ENCODE assay signal across 8 cellular contexts in the genomic region with DNA sequence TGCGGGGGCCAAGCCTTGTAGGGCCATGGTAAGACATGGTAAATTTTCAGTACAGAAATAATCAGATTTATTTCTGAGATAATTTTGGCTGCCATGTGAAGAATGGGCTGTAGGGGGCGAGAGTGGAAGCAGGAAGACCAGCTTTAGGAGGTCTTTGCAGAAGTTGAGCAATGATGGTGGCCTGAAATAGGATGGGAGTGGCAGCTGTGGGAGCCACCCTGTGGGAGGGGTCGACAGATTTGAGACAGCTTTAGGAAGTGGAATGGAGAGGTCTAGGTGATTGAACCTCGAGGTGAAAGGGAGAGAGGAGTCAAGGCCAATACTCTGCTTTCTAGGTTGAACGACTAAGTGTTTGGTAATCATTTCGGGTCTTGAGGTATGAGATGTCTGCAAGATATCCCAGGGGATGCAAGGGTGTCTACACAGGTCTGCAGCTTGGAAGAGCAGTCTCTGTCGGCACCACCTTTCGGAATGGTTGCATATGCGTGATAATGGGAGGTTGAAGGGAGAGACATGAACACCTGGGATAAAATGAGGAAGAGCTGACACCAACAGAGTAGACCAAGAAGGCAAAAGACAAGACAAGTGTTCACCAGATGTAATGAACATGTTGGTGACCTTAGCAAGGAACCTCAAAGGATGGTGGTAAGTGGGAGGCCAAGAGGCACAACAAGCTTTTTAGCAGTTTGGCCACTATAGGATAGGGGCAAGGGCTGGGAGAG. TPM values are rescaled to one million over a fixed set of nuclear protein-coding genes. Genes with fewer than 3 reads are reported as not detected.
DNase-seq lines count a peak whose midpoint lies in the region; ATAC-seq and TF ChIP-seq lines count a peak whose summit lies in the region.

No MANE protein-coding gene starts in this region.

- H3K36me3 ChIP-seq in SK-N-SH (replicated peaks in 1 of 2; ENCODE audit: control insufficient read depth in 1 of 2, insufficient read depth in 2 of 2, low read length in 1 of 2) (peaks cover 12 to 21% of the 10 kb centered on the region in 2 experiments), body of pancreas (replicated peaks in 1 of 2; ENCODE audit: insufficient read depth in 1 of 2, low read depth in 2 of 2) (peaks cover 8 to 12% of the 10 kb centered on the region in 2 donors), lower lobe of right lung (peaks cover 25% of the 10 kb centered on the region)

- DNase-seq in NCI-H2029 (lab: John Stamatoyannopoulos, UW) (peak; percentile 14), NCI-H2029 treated with DMSO at 0.1 percent for 48 hours (lab: John Stamatoyannopoulos, UW) (no peak), SK-N-SH (peak; percentile 76), body of pancreas (peak in 2 of 4 donors; percentile 49 to 50), lower lobe of right lung (peak; percentile 45), omental fat pad (ENCODE audit: low spot score) (no peak)
- DNase-seq in Jurkat, Clone E6-1 (ENCODE audit: low read depth, low spot score) = peak; percentile 88

- H3K79me2 ChIP-seq in SK-N-SH (ENCODE audit: insufficient read depth) = peaks cover 2% of the 10 kb centered on the region

- POLR2A ChIA-PET in SK-N-SH (lab: Yijun Ruan, JAX) = interaction anchor here (1.0 to 2.6 kb wide), 3 partner anchors 14 to 18 kb away, joined by 3 to 9 read pairs (median 4); no protein-coding TSS in a partner anchor

- ATAC-seq in body of pancreas (no peak), lower lobe of right lung (no peak), HG03442 (IDR thresholded peaks at IDR 0.05; ENCODE audit: unreplicated experiment) (no peak), omental fat pad (ENCODE audit: low FRiP score) (no peak)

- CTCF ChIA-PET in SK-N-SH (lab: Yijun Ruan, JAX) = interaction anchor here (0.6 to 6.6 kb wide), 17 partner anchors 8 to 168 kb away, joined by 3 to 61 read pairs (median 4); partner anchors contain the start of genes GRN, TMUB2 and UBTF

- no peak for TF ChIP-seq POLR2A in body of pancreas (IDR thresholded peaks at IDR 0.05)

- TF ChIP-seq EP300 in SK-N-SH (IDR thresholded peaks at IDR 0.05; ENCODE audit: borderline replicate concordance in 1 of 2, low read depth in 1 of 2, low read length in 1 of 2) = no peak

- H3K4me1 ChIP-seq in SK-N-SH (ENCODE audit: control insufficient read depth in 1 of 2, insufficient read depth in 2 of 2, low read depth in 1 of 2, low read length in 1 of 2) (peaks cover 12% of the 10 kb centered on the region in 2 experiments), body of pancreas (peaks cover 6% of the 10 kb centered on the region), lower lobe of right lung (peaks cover 23% of the 10 kb centered on the region)

- intact Hi-C loops in body of pancreas (cut with DNase I) = no loop called here
- intact Hi-C loops in lower lobe of right lung (cut with DNase I) = no loop called here

- H2AFZ ChIP-seq in SK-N-SH (ENCODE audit: low read depth) = no peak overlapping the region

- H3K9ac ChIP-seq in SK-N-SH = no peak overlapping the region

- H3K4me2 ChIP-seq in SK-N-SH = peak overlapping the region; percentile 4; the same call in 1 of the 2 replicates

- no peak overlapping the region for H3K4me3 ChIP-seq in Jurkat, Clone E6-1 (ENCODE audit: low read length)
- no peak overlapping the region; a peak in 1 of 4 replicates for H3K4me3 ChIP-seq in SK-N-SH (ENCODE audit: low read depth in 2 of 2, low read length in 1 of 2)
- no peak overlapping the region for H3K4me3 ChIP-seq in body of pancreas
- no peak overlapping the region for H3K4me3 ChIP-seq in lower lobe of right lung

- TF ChIP-seq CTCF in SK-N-SH (IDR thresholded peaks at IDR 0.05) = peak; percentile 78
- TF ChIP-seq CTCF in body of pancreas (IDR thresholded peaks at IDR 0.05) = peak; percentile 33 to 76 (median 56)
- peak; percentile 63 for TF ChIP-seq CTCF in lower lobe of right lung (IDR thresholded peaks at IDR 0.05)
- TF ChIP-seq CTCF in omental fat pad (IDR thresholded peaks at IDR 0.05) = peak in 1 of 3 donors; percentile 41

- H3K9me3 ChIP-seq in SK-N-SH (no peaks in the 10 kb centered on the region), body of pancreas (no peaks in the 10 kb centered on the region), lower lobe of right lung (no peaks in the 10 kb centered on the region)

- H4K20me1 ChIP-seq in SK-N-SH (ENCODE audit: insufficient read depth) = no peaks in the 10 kb centered on the region; the same call in 1 of the 2 replicates

- peak overlapping the region; percentile 10 to 35; a peak in 2 of 4 replicates for H3K27ac ChIP-seq in SK-N-SH (ENCODE audit: low read depth in 2 of 2, low read length in 1 of 2)
- no peak overlapping the region for H3K27ac ChIP-seq in body of pancreas
- H3K27ac ChIP-seq in lower lobe of right lung = no peak overlapping the region

- TF ChIP-seq RAD21 in SK-N-SH (IDR thresholded peaks at IDR 0.05; ENCODE audit: low read length) = peak; percentile 63

- H3F3A ChIP-seq in SK-N-SH (replicated peaks; ENCODE audit: insufficient read depth) = peaks cover 42% of the 10 kb centered on the region

- H3K9me2 ChIP-seq in SK-N-SH = no peaks in the 10 kb centered on the region

- WGBS in SK-N-SH (ENCODE audit: low lambda C conversion rate) = 59% methylated on average over 9 of the region's 9 CpGs
- 46 to 48% methylated on average over 9 of the region's 9 CpGs for WGBS in body of pancreas, 2 donors

- no peaks in the 10 kb centered on the region for H3K27me3 ChIP-seq in SK-N-SH (ENCODE audit: insufficient read depth)
- H3K27me3 ChIP-seq in body of pancreas = no peaks in the 10 kb centered on the region
- no peaks in the 10 kb centered on the region for H3K27me3 ChIP-seq in lower lobe of right lung (ENCODE audit: low read depth)

TF ChIP-seq in SK-N-SH, 30 proteins besides CTCF, POLR2A, EP300 and RAD21:
- peak; percentile 12; the same call in 1 of the 2 replicates for TF ChIP-seq GATA2 (CRISPR knock-in tag; IDR thresholded peaks at IDR 0.05)
- TF ChIP-seq SIN3A (IDR thresholded peaks at IDR 0.05; ENCODE audit: borderline replicate concordance, low read depth, low read length) = no peak
- peak; percentile 41 for TF ChIP-seq SMC3 (IDR thresholded peaks at IDR 0.05; ENCODE audit: low read depth, low read length)

RNA-seq across cellular contexts. Expression of gene ATXN7L3, which starts 4.2 kb away (rescaled TPM):
- polyA plus RNA-seq in Jurkat, Clone E6-1 (2012; ENCODE audit: insufficient read depth, insufficient read length) = 69.5 TPM
- polyA plus RNA-seq in SK-N-SH (2012; rRNA removed) = 47.7 and 57.9 TPM in 2 replicates
- 40.2 and 42.2 TPM in 2 replicates for polyA plus RNA-seq in SK-N-SH (2012; cell fraction: cytosol; rRNA removed)
- 140 and 171 TPM in 2 replicates for polyA plus RNA-seq in SK-N-SH (2012; cell fraction: nucleus; rRNA removed)
- total RNA-seq in body of pancreas (10 to 100 TPM; 21.0 to 37.6 TPM), lower lobe of right lung (67.4 TPM), omental fat pad (10 to 100 TPM; 37.8 to 55.2 (median 45.0) TPM)

RNA-seq across cellular contexts. Expression of gene UBTF, which starts 15.6 kb away (rescaled TPM):
- 98.0 TPM for polyA plus RNA-seq in Jurkat, Clone E6-1 (2012; ENCODE audit: insufficient read depth, insufficient read length)
- polyA plus RNA-seq in SK-N-SH (2012; rRNA removed) = 33.4 and 37.2 TPM in 2 replicates
- polyA plus RNA-seq in SK-N-SH (2012; cell fraction: cytosol; rRNA removed) = 32.7 and 34.7 TPM in 2 replicates
- 51.1 and 56.2 TPM in 2 replicates for polyA plus RNA-seq in SK-N-SH (2012; cell fraction: nucleus; rRNA removed)
- total RNA-seq in body of pancreas = 10 to 100 TPM; 43.8 to 73.8 TPM
- 56.7 TPM for total RNA-seq in lower lobe of right lung
- total RNA-seq in omental fat pad = 10 to 100 TPM; 32.9 to 60.2 (median 41.2) TPM

RNA-seq across cellular contexts. Expression of gene TMUB2, which starts 17.1 kb away (rescaled TPM):
- 18.4 TPM for polyA plus RNA-seq in Jurkat, Clone E6-1 (2012; ENCODE audit: insufficient read depth, insufficient read length)
- 49.5 and 62.2 TPM in 2 replicates for polyA plus RNA-seq in SK-N-SH (2012; rRNA removed)
- polyA plus RNA-seq in SK-N-SH (2012; cell fraction: cytosol; rRNA removed) = 22.1 and 29.1 TPM in 2 replicates
- polyA plus RNA-seq in SK-N-SH (2012; cell fraction: nucleus; rRNA removed) = 195 and 198 TPM in 2 replicates
- total RNA-seq in body of pancreas = 10 to 100 TPM; 22.6 to 31.0 TPM
- 41.9 TPM for total RNA-seq in lower lobe of right lung
- 10 to 100 TPM; 31.7 to 41.2 (median 35.8) TPM for total RNA-seq in omental fat pad

RNA-seq across cellular contexts. Expression of gene ASB16, which starts 33.4 kb away (rescaled TPM):
- 3.0 TPM for polyA plus RNA-seq in Jurkat, Clone E6-1 (2012; ENCODE audit: insufficient read depth, insufficient read length)
- not detected in 2 replicates for polyA plus RNA-seq in SK-N-SH (2012; rRNA removed)
- polyA plus RNA-seq in SK-N-SH (2012; cell fraction: cytosol; rRNA removed) = 0.01 and 0.03 TPM in 2 replicates
- 0.14 TPM in 2 replicates for polyA plus RNA-seq in SK-N-SH (2012; cell fraction: nucleus; rRNA removed)
- 10 to 100 TPM in 1 of 2 donors, 1 to 10 TPM in 1; 3.9 to 10.5 TPM for total RNA-seq in body of pancreas
- total RNA-seq in lower lobe of right lung = not detected
- total RNA-seq in omental fat pad = under 1 TPM in 1 of 4 donors, not detected in 3; 0.19 TPM

Comparison
In these comparisons a context has a peak if more than half of its experiments do, and no peak if none do; other contexts are left out.
1. DNase-seq: peak in NCI-H2029 (single experiment), Jurkat, Clone E6-1 (single experiment), SK-N-SH (single experiment) and lower lobe of right lung (single experiment); none in NCI-H2029 treated with DMSO at 0.1 percent for 48 hours (single experiment) and omental fat pad (single experiment).
2. H3K27ac ChIP-seq: peak in SK-N-SH (2 of 2); none in body of pancreas (0 of 4) and lower lobe of right lung (single experiment).